Comparison of ENCODE assay signal across 1 cellular context in genomic region chr10:73339436-73339835, GRCh38.
TF ChIP-seq lines count a peak whose summit lies in the region.

No MANE protein-coding gene starts in this region.

TF ChIP-seq in WTC11, 78 proteins besides CTCF, POLR2A, EP300 and RAD21 (continued from another document):
- TF ChIP-seq STAT6 (CRISPR knock-in tag; conservative IDR thresholded peaks at IDR 0.05; ENCODE audit: low read depth), result no peak
- no peak for TF ChIP-seq SMAD4 (CRISPR knock-in tag; IDR thresholded peaks at IDR 0.05)
- TF ChIP-seq CREB1 (CRISPR knock-in tag; IDR thresholded peaks at IDR 0.05), result no peak
- no peak for TF ChIP-seq AR (CRISPR knock-in tag; IDR thresholded peaks at IDR 0.05)
- no peak for TF ChIP-seq HMGA2 (CRISPR knock-in tag; IDR thresholded peaks at IDR 0.05)
